ENCODE assay signal across 17 cellular contexts in the genomic region with DNA sequence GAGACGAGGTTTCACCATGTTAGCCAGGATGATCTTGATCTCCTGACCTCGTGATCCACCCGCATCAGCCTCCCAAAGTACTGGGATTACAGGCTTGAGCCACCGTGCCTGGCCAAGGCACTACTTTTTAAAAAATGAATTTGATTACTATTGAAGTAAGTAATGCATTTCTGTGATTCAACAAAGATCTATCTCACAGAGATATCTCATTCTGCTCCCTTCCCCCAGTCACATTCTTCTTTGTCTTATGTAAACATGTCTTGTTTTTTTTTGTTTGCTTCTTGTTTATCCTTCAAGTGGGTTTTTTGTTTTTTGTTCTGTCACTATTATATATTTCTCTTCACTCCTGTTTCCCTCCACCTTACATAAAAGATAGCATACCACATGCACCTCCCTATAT. TPM values are rescaled to one million over a fixed set of nuclear protein-coding genes. Genes with fewer than 3 reads are reported as not detected.
A peak's percentile ranks its signal among the peaks of the same experiment; 100 is the strongest.
DNase-seq lines count a peak whose midpoint lies in the region; ATAC-seq and TF ChIP-seq lines count a peak whose summit lies in the region.
"Had no signal": no experiment of that assay in that cellular context is flagged by ENCODE, and none has a peak within 500 bp of the region (broad histone marks: within the 10 kb centered on the region; RNA-seq: fewer than 3 reads in every experiment).

No MANE protein-coding gene starts in this region.

- peaks cover 100% of the 10 kb centered on the region for H3K79me2 ChIP-seq in GM23338 (replicated peaks; ENCODE audit: insufficient read depth)

- peaks cover 69% of the 10 kb centered on the region for H4K20me1 ChIP-seq in GM23338 (replicated peaks; ENCODE audit: insufficient read depth)

- H3K4me2 ChIP-seq in GM23338 = no peak overlapping the region

- H3K4me3 ChIP-seq in GM23338 = no peak overlapping the region

- H3K36me3 ChIP-seq in GM23338 (ENCODE audit: insufficient read depth) = peaks cover 18% of the 10 kb centered on the region; the same call in 1 of the 2 replicates

- no peak for TF ChIP-seq CTCF in GM23338 (conservative IDR thresholded peaks at IDR 0.05; ENCODE audit: low read depth in 2 of 2)
- no peak for TF ChIP-seq CTCF in endothelial cell (IDR thresholded peaks at IDR 0.05; ENCODE audit: unreplicated experiment)
- TF ChIP-seq CTCF in progenitor cell of endocrine pancreas (IDR thresholded peaks at IDR 0.05; ENCODE audit: unreplicated experiment) = no peak
- TF ChIP-seq CTCF in GM13976 (IDR thresholded peaks at IDR 0.05; ENCODE audit: borderline replicate concordance, control extremely low read depth, extremely low read depth, insufficient read depth, missing control alignments) = no peak

- H3K4me1 Mint-ChIP-seq in GM23338 (peaks cover 16% of the 10 kb centered on the region), T-helper 17 cell (peaks cover 23% of the 10 kb centered on the region), endothelial cell (ENCODE audit: unreplicated experiment) (peaks cover 15% of the 10 kb centered on the region), progenitor cell of endocrine pancreas (ENCODE audit: low read depth) (peaks cover 19% of the 10 kb centered on the region)

- H3K27me3 ChIP-seq in GM23338 (ENCODE audit: insufficient read depth) = no peaks in the 10 kb centered on the region

- no peaks in the 10 kb centered on the region for H3K9me3 ChIP-seq in T-helper 17 cell (ENCODE audit: control insufficient read depth, low read length, poor library complexity, severe bottlenecking)

- H3K9me2 ChIP-seq in GM23338 (ENCODE audit: insufficient read depth) = no peaks in the 10 kb centered on the region

- H3F3A ChIP-seq in GM23338 (replicated peaks; ENCODE audit: low read depth) = 0 out of 2 replicates have a peak, but pooled peaks cover 8% of the 10 kb centered on the region

- H3K36me3 Mint-ChIP-seq in GM23338 (ENCODE audit: low read depth) = peaks cover 67% of the 10 kb centered on the region
- H3K36me3 Mint-ChIP-seq in T-helper 17 cell (ENCODE audit: low read depth) = peaks cover 13% of the 10 kb centered on the region
- H3K36me3 Mint-ChIP-seq in endothelial cell (ENCODE audit: low read depth, unreplicated experiment) = peaks cover 11% of the 10 kb centered on the region
- peaks cover 34% of the 10 kb centered on the region for H3K36me3 Mint-ChIP-seq in progenitor cell of endocrine pancreas (ENCODE audit: insufficient read depth)

- H3K27me3 Mint-ChIP-seq in GM23338 (ENCODE audit: insufficient read depth, low read depth, poor library complexity) (peaks cover 2% of the 10 kb centered on the region), T-helper 17 cell (no peaks in the 10 kb centered on the region), endothelial cell (ENCODE audit: unreplicated experiment) (no peaks in the 10 kb centered on the region), progenitor cell of endocrine pancreas (no peaks in the 10 kb centered on the region)
- H3K27me3 Mint-ChIP-seq: B cell; CD4-positive, alpha-beta memory T cell had no signal

- DNase-seq in GM23338 (ENCODE audit: low spot score) (no peak), T-helper 17 cell (no peak), endothelial cell (ENCODE audit: low spot score) (no peak), progenitor cell of endocrine pancreas (ENCODE audit: low spot score, unreplicated experiment) (no peak), GM13976 (ENCODE audit: low spot score) (no peak), A172 (ENCODE audit: low spot score) (no peak), NCI-H2081 treated with DMSO at 0.1 percent for 48 hours (lab: John Stamatoyannopoulos, UW) (no peak)
- DNase-seq: CD4-positive, alpha-beta memory T cell; DMS79 treated with DMSO at 0.1 percent for 48 hours; NCI-H1436; NCI-H2081; NCI-H510A; NCI-H774; RPMI8226; SIG-M5 had no signal

- H3K9me3 Mint-ChIP-seq in GM23338 (no peaks in the 10 kb centered on the region), endothelial cell (ENCODE audit: unreplicated experiment) (no peaks in the 10 kb centered on the region), progenitor cell of endocrine pancreas (ENCODE audit: low read depth) (no peaks in the 10 kb centered on the region)

- H3K4me1 ChIP-seq in GM23338 (ENCODE audit: insufficient read depth) = peaks cover 12% of the 10 kb centered on the region

- H3K4me3 Mint-ChIP-seq in GM23338 (no peak overlapping the region), T-helper 17 cell (no peak overlapping the region), endothelial cell (ENCODE audit: unreplicated experiment) (peak overlapping the region; percentile 13), progenitor cell of endocrine pancreas (ENCODE audit: low read depth) (no peak overlapping the region)
- H3K4me3 Mint-ChIP-seq: B cell had no signal

- H3K27ac ChIP-seq in GM23338 (ENCODE audit: low read depth) = peak overlapping the region; percentile 2; the same call in 1 of the 2 replicates

- H2AFZ ChIP-seq in GM23338 = no peak overlapping the region

- in situ Hi-C loops in GM13976 (cut with MboI; ENCODE audit: low sequenced_read_pairs, unreplicated experiment) = loop anchor here (25.0 kb wide), 1 partner anchor 266 kb away; the partner anchor contains the start of gene ZNF566

- ATAC-seq in GM23338 = no peak
- no peak for ATAC-seq in T-helper 17 cell
- ATAC-seq: HCT116 had no signal

- no peak overlapping the region for H3K27ac Mint-ChIP-seq in GM23338
- H3K27ac Mint-ChIP-seq in T-helper 17 cell = peak overlapping the region; percentile 12
- H3K27ac Mint-ChIP-seq in endothelial cell (ENCODE audit: unreplicated experiment) = peak overlapping the region; percentile 49
- H3K27ac Mint-ChIP-seq in progenitor cell of endocrine pancreas = peak overlapping the region; percentile 35
- H3K27ac Mint-ChIP-seq: B cell had no signal

TF ChIP-seq in GM23338, 12 proteins besides CTCF, POLR2A, EP300 and RAD21:
- no peak for TF ChIP-seq JUNB (IDR thresholded peaks at IDR 0.05; ENCODE audit: unreplicated experiment)
- TF ChIP-seq ETS1 (IDR thresholded peaks at IDR 0.05) = no peak
- no peak for TF ChIP-seq CREB1 (CRISPR knock-in tag; IDR thresholded peaks at IDR 0.05; ENCODE audit: low read depth)
- no peak for TF ChIP-seq REST (IDR thresholded peaks at IDR 0.05; ENCODE audit: unreplicated experiment)
- TF ChIP-seq EZH2 (IDR thresholded peaks at IDR 0.05; ENCODE audit: low read depth, unreplicated experiment) = no peak
- TF ChIP-seq ZNF331 (CRISPR knock-in tag; IDR thresholded peaks at IDR 0.05; ENCODE audit: low read depth) = no peak

RNA-seq across cellular contexts. Expression of gene ZNF146, which starts 6.6 kb away (rescaled TPM):
- total RNA-seq in GM23338 (2014; rRNA removed; shearing (Covaris generic)) = 227 and 249 TPM in 2 replicates
- 111 and 143 TPM in 2 replicates for polyA plus RNA-seq in GM23338 (2016; fragmentation: Nextera tagmentation; extraction: Ambion mirVana)
- total RNA-seq in T-helper 17 cell (10 to 100 TPM; 23.8 to 29.5 TPM), endothelial cell (ENCODE audit: unreplicated experiment) (45.5 TPM), progenitor cell of endocrine pancreas (99.0 and 101 TPM in 2 replicates)
- total RNA-seq in A172 (2014; rRNA removed; shearing (Covaris generic)) = 107 and 136 TPM in 2 replicates

RNA-seq across cellular contexts. Expression of gene ZNF565, which starts 7.0 kb away (rescaled TPM):
- total RNA-seq in GM23338 (2014; rRNA removed; shearing (Covaris generic)) = 2.4 TPM in 2 replicates
- 1.9 and 3.2 TPM in 2 replicates for polyA plus RNA-seq in GM23338 (2016; fragmentation: Nextera tagmentation; extraction: Ambion mirVana)
- total RNA-seq in T-helper 17 cell (1 to 10 TPM; 9.3 to 9.4 TPM), endothelial cell (ENCODE audit: unreplicated experiment) (3.7 TPM), progenitor cell of endocrine pancreas (8.2 and 9.0 TPM in 2 replicates)
- total RNA-seq in A172 (2014; rRNA removed; shearing (Covaris generic)) = 3.4 and 4.2 TPM in 2 replicates
